ENCODE assay signal across 1 cellular context in genomic region chr2:24123212-24124002, GRCh38.
TF ChIP-seq lines count a peak whose summit lies in the region.

TSS of gene FAM228B (plus strand) at chr2:24123469. CDS start at chr2:24124362, 893 bp downstream.
TSS of gene PFN4 (minus strand) at chr2:24123334. CDS start at chr2:24122535, 799 bp downstream.

TF ChIP-seq in WTC11, 78 proteins besides CTCF, POLR2A, EP300 and RAD21 (continued from another document and continues in another):
- TF ChIP-seq STAT6 (CRISPR knock-in tag; conservative IDR thresholded peaks at IDR 0.05; ENCODE audit: low read depth) = no peak; the same call in 1 of the 2 replicates
- 0 out of 2 replicates have a peak, but pooled peaks have one; percentile 41 for TF ChIP-seq ARID4B (CRISPR knock-in tag; IDR thresholded peaks at IDR 0.05; ENCODE audit: borderline replicate concordance)
- TF ChIP-seq JUN (CRISPR knock-in tag; IDR thresholded peaks at IDR 0.05) = no peak; the same call in 1 of the 2 replicates
- TF ChIP-seq ZNF671 (CRISPR knock-in tag; IDR thresholded peaks at IDR 0.05) = no peak
- no peak for TF ChIP-seq TP53 (CRISPR knock-in tag; IDR thresholded peaks at IDR 0.05)
- peak; percentile 72 for TF ChIP-seq NFYB (CRISPR knock-in tag; conservative IDR thresholded peaks at IDR 0.05; ENCODE audit: low read depth)
- no peak for TF ChIP-seq NR1H2 (CRISPR knock-in tag; IDR thresholded peaks at IDR 0.05)
- no peak for TF ChIP-seq PREB (CRISPR knock-in tag; IDR thresholded peaks at IDR 0.05; ENCODE audit: borderline replicate concordance)
- 0 out of 2 replicates have a peak, but pooled peaks have one; percentile 25 for TF ChIP-seq NFE2L1 (CRISPR knock-in tag; IDR thresholded peaks at IDR 0.05)
- 0 out of 2 replicates have a peak, but pooled peaks have one; percentile 40 for TF ChIP-seq CREM (CRISPR knock-in tag; IDR thresholded peaks at IDR 0.05)
- TF ChIP-seq FOXP4 (CRISPR knock-in tag; IDR thresholded peaks at IDR 0.05) = peak; percentile 76; the same call in 1 of the 2 replicates
- TF ChIP-seq ATF3 (CRISPR knock-in tag; conservative IDR thresholded peaks at IDR 0.05) = no peak
- TF ChIP-seq E2F4 (CRISPR knock-in tag; IDR thresholded peaks at IDR 0.05; ENCODE audit: borderline replicate concordance, low read depth) = 0 out of 2 replicates have a peak, but pooled peaks have one; percentile 66
- no peak for TF ChIP-seq ZMAT4 (CRISPR knock-in tag; IDR thresholded peaks at IDR 0.05)
- TF ChIP-seq ZBTB43 (CRISPR knock-in tag; IDR thresholded peaks at IDR 0.05) = no peak
- TF ChIP-seq ZBTB21 (CRISPR knock-in tag; IDR thresholded peaks at IDR 0.05; ENCODE audit: borderline replicate concordance) = no peak
- TF ChIP-seq GRHL2 (CRISPR knock-in tag; IDR thresholded peaks at IDR 0.05; ENCODE audit: insufficient replicate concordance, severe bottlenecking) = no peak
- TF ChIP-seq MLX (CRISPR knock-in tag; IDR thresholded peaks at IDR 0.05) = peak; percentile 76; the same call in 1 of the 2 replicates
- peak; percentile 49 for TF ChIP-seq NR2C2 (CRISPR knock-in tag; IDR thresholded peaks at IDR 0.05)
- TF ChIP-seq OVOL2 (CRISPR knock-in tag; IDR thresholded peaks at IDR 0.05; ENCODE audit: borderline replicate concordance) = no peak
- no peak for TF ChIP-seq PRRX2 (CRISPR knock-in tag; IDR thresholded peaks at IDR 0.05)
- no peak for TF ChIP-seq ZNF512 (CRISPR knock-in tag; IDR thresholded peaks at IDR 0.05; ENCODE audit: borderline replicate concordance)
- no peak for TF ChIP-seq ZNF425 (CRISPR knock-in tag; conservative IDR thresholded peaks at IDR 0.05)
- no peak; the same call in 1 of the 2 replicates for TF ChIP-seq TEAD1 (CRISPR knock-in tag; IDR thresholded peaks at IDR 0.05)
- 0 out of 2 replicates have a peak, but pooled peaks have one; percentile 31 for TF ChIP-seq ESRRA (CRISPR knock-in tag; IDR thresholded peaks at IDR 0.05; ENCODE audit: borderline replicate concordance)
- TF ChIP-seq TEAD4 (CRISPR knock-in tag; IDR thresholded peaks at IDR 0.05) = no peak
- no peak for TF ChIP-seq EMX1 (CRISPR knock-in tag; IDR thresholded peaks at IDR 0.05)
- TF ChIP-seq AR (CRISPR knock-in tag; IDR thresholded peaks at IDR 0.05) = no peak
- peak; percentile 51; the same call in 1 of the 2 replicates for TF ChIP-seq ZNF263 (CRISPR knock-in tag; IDR thresholded peaks at IDR 0.05; ENCODE audit: low read depth)
- TF ChIP-seq IRF1 (CRISPR knock-in tag; IDR thresholded peaks at IDR 0.05) = peak; percentile 19; the same call in 1 of the 2 replicates
